8 cellular contexts compared by ENCODE assay signal in the genomic region with DNA sequence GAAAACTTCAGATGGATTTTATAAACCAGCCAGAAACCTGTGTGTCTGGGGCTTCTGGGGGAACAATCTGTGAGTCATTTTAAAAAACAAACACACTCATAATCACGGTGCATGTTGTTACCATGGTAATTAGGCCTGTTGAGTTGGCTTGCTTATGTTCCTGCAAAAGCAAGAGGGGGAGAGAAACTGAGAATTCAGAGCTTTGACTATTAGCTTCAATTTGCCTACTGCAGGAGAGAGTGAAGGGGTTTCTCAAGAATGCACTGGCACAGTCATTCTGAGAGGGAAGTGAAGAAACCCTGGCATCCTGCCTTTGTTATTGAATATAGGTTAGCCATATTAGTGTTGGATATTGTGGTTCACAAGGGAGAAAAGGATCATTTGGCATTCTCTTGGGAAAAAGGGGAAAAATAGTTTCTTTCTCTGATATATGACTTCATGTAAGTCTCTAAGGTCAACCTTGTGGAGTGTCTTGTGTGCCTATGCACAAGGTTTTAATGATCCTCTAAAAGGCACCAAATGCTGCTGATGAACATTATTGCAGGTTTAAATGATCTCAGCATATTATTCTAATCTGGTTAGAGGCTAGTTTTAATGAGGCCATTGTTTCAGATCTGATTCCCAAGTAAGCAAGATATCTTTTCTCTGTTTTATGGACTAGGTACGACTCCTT. TPM values are rescaled to one million over a fixed set of nuclear protein-coding genes. Genes with fewer than 3 reads are reported as not detected.
DNase-seq lines count a peak whose midpoint lies in the region; ATAC-seq, FAIRE-seq and TF ChIP-seq lines count a peak whose summit lies in the region.

No MANE protein-coding gene starts in this region.

- peak overlapping the region; percentile 87 for H3K27ac Mint-ChIP-seq in activated naive CD8-positive, alpha-beta T cell treated with anti-CD3 and anti-CD28 coated beads for 36 hours

- H3K4me1 Mint-ChIP-seq in activated naive CD8-positive, alpha-beta T cell treated with anti-CD3 and anti-CD28 coated beads for 36 hours = peaks cover 64% of the 10 kb centered on the region

- H3K36me3 Mint-ChIP-seq in activated naive CD8-positive, alpha-beta T cell treated with anti-CD3 and anti-CD28 coated beads for 36 hours = peaks cover 57% of the 10 kb centered on the region

- H3K4me3 Mint-ChIP-seq in activated naive CD8-positive, alpha-beta T cell treated with anti-CD3 and anti-CD28 coated beads for 36 hours = peak overlapping the region; percentile 46

- H3K4me3 ChIP-seq in AG04450 (ENCODE audit: low read depth, low read length) = no peak overlapping the region
- no peak overlapping the region for H3K4me3 ChIP-seq in kidney epithelial cell (ENCODE audit: low read depth, low read length)

- POLR2A ChIA-PET in AG04450 (lab: Yijun Ruan, JAX) = no interaction called here

- H3K27me3 ChIP-seq in AG04450 (ENCODE audit: control insufficient read depth, insufficient read depth, low read length) (no peaks in the 10 kb centered on the region), kidney epithelial cell (ENCODE audit: control insufficient read depth, insufficient read depth, low read length) (no peaks in the 10 kb centered on the region)

- no peaks in the 10 kb centered on the region for H3K27me3 Mint-ChIP-seq in activated naive CD8-positive, alpha-beta T cell treated with anti-CD3 and anti-CD28 coated beads for 36 hours

- no peaks in the 10 kb centered on the region for H3K9me3 ChIP-seq in AG04450 (ENCODE audit: control insufficient read depth, insufficient read depth, low read length)

- FAIRE-seq in GM12891 (lab: Jason Lieb, UNC) = peak; percentile 96

- H3K36me3 ChIP-seq in kidney epithelial cell (ENCODE audit: control insufficient read depth, insufficient read depth, low read length) = no peaks in the 10 kb centered on the region

- CTCF ChIA-PET in AG04450 (lab: Charles Lee) = interaction anchor here (0.7 kb wide), 1 partner anchor 216 kb away, joined by 7 read pairs; no protein-coding TSS in a partner anchor

- TF ChIP-seq POLR2A in GM12891 (IDR thresholded peaks at IDR 0.05; ENCODE audit: low read depth, low read length) = no peak

- ATAC-seq in HG02642 (IDR thresholded peaks at IDR 0.05; ENCODE audit: poor library complexity, unreplicated experiment) = peak; percentile 94

- peak; percentile 87 for DNase-seq in AG04450 (ENCODE audit: low read depth, low spot score)
- no peak for DNase-seq in GM12891 (ENCODE audit: insufficient read length, low spot score)
- peak in 2 of 3 experiments; percentile 86 to 99 for DNase-seq in NCI-H1417 (lab: John Stamatoyannopoulos, UW)
- peak; percentile 45 for DNase-seq in activated naive CD8-positive, alpha-beta T cell treated with anti-CD3 and anti-CD28 coated beads for 36 hours
- DNase-seq in kidney epithelial cell (ENCODE audit: low read depth) = peak; percentile 84
- no peak for DNase-seq in cerebellar cortex (ENCODE audit: low spot score)
- DNase-seq in HT-29 (ENCODE audit: low spot score) = no peak

- H3K27ac ChIP-seq in AG04450 (ENCODE audit: low read depth, low read length) = peak overlapping the region; percentile 58

- TF ChIP-seq CTCF in AG04450 (IDR thresholded peaks at IDR 0.05; ENCODE audit: low read depth, low read length) (no peak), kidney epithelial cell (IDR thresholded peaks at IDR 0.05; ENCODE audit: insufficient read depth, low read length, poor library complexity, severe bottlenecking) (no peak)

- peaks cover 11% of the 10 kb centered on the region for H3K9me3 Mint-ChIP-seq in activated naive CD8-positive, alpha-beta T cell treated with anti-CD3 and anti-CD28 coated beads for 36 hours

TF ChIP-seq in GM12891, 5 proteins besides CTCF, POLR2A, EP300 and RAD21:
- peak; percentile 52 for TF ChIP-seq POU2F2 (IDR thresholded peaks at IDR 0.05; ENCODE audit: low read depth, low read length)
- peak; percentile 83 for TF ChIP-seq SPI1 (IDR thresholded peaks at IDR 0.05; ENCODE audit: low read depth, low read length)
- TF ChIP-seq POLR2AphosphoS5 (IDR thresholded peaks at IDR 0.05; ENCODE audit: low read depth, low read length) = no peak

RNA-seq across cellular contexts. Expression of gene GNG2, which starts 12.9 kb away (rescaled TPM):
- polyA plus RNA-seq in AG04450 (2011; rRNA removed) = 59.3 and 83.9 TPM in 2 replicates
- polyA minus RNA-seq in AG04450 (2011; rRNA and poly(A)+ RNA removed) = 38.9 and 54.9 TPM in 2 replicates
- polyA plus RNA-seq in GM12891 (2012; ENCODE audit: low read depth, missing spikeins) = 33.6 TPM
- total RNA-seq in activated naive CD8-positive, alpha-beta T cell treated with anti-CD3 and anti-CD28 coated beads for 36 hours = 100 to 1,000 TPM; 131 to 132 TPM
- total RNA-seq in kidney epithelial cell = 3.3 and 4.1 TPM in 2 replicates
- total RNA-seq in HT-29 (2014; rRNA removed; shearing (Covaris generic)) = not detected in 2 replicates

Comparison
In these comparisons a context has a peak if more than half of its experiments do, and no peak if none do; other contexts are left out.
1. DNase-seq: peak in AG04450 (single experiment), NCI-H1417 (2 of 3), activated naive CD8-positive, alpha-beta T cell treated with anti-CD3 and anti-CD28 coated beads for 36 hours (single experiment) and kidney epithelial cell (single experiment); none in GM12891 (single experiment), cerebellar cortex (single experiment) and HT-29 (single experiment).
2. RNA of gene GNG2, which starts 12.9 kb away (total RNA-seq): 131 to 132 TPM in activated naive CD8-positive, alpha-beta T cell treated with anti-CD3 and anti-CD28 coated beads for 36 hours; 3.3 to 4.1 TPM in kidney epithelial cell and not detected in HT-29; every median in the first group is over 10 times any median in the second.